ENCODE assay signal across 1 cellular context in the genomic region with DNA sequence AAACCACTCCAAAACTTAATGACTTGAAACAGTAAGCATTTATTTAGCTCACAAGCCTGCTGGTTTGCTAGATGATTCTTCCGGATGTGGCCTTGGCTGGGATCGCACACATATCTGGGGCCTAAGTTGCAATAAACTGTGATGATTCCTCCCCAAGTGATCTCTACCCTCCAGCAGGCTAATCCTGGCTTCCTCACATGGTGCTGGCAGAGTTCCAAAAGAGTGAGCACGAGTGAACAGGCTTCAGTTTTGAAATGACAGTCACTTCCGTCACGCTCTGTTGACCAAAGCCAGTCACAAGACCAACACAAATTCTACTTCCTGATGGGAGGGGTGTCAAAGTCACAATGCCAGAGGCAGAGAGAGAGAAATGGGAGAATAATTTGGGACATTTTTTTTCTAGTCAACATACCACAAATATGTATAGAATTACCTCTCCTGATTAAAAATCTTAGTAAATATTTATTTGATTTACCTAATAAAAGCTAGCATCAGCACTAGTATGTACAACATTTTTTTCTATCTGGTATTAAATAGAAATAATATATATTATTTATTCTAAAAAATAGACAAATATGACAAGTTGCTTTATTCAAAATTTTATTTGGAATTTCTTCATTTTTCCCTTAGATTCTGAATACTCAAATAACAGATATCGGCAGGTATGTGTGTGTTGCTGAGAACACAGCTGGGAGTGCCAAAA.
TF ChIP-seq lines count a peak whose summit lies in the region.

No MANE protein-coding gene starts in this region.

TF ChIP-seq in HEK293, 187 proteins besides CTCF, POLR2A, EP300 and RAD21 (continued from another document and continues in another):
- TF ChIP-seq, protein P1, sequence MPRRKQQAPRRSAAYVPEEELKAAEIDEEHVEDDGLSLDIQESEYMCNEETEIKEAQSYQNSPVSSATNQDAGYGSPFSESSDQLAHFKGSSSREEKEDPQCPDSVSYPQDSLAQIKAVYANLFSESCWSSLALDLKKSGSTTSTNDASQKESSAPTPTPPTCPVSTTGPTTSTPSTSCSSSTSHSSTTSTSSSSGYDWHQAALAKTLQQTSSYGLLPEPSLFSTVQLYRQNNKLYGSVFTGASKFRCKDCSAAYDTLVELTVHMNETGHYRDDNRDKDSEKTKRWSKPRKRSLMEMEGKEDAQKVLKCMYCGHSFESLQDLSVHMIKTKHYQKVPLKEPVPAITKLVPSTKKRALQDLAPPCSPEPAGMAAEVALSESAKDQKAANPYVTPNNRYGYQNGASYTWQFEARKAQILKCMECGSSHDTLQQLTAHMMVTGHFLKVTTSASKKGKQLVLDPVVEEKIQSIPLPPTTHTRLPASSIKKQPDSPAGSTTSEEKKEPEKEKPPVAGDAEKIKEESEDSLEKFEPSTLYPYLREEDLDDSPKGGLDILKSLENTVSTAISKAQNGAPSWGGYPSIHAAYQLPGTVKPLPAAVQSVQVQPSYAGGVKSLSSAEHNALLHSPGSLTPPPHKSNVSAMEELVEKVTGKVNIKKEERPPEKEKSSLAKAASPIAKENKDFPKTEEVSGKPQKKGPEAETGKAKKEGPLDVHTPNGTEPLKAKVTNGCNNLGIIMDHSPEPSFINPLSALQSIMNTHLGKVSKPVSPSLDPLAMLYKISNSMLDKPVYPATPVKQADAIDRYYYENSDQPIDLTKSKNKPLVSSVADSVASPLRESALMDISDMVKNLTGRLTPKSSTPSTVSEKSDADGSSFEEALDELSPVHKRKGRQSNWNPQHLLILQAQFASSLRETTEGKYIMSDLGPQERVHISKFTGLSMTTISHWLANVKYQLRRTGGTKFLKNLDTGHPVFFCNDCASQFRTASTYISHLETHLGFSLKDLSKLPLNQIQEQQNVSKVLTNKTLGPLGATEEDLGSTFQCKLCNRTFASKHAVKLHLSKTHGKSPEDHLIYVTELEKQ (tag by site-specific recombination; IDR thresholded peaks at IDR 0.05; ENCODE audit: borderline replicate concordance) = peak; percentile 78
- TF ChIP-seq TRIM28 (IDR thresholded peaks at IDR 0.05; ENCODE audit: borderline replicate concordance, low read length) (peak; percentile 64), ZNF571 (tag by site-specific recombination; IDR thresholded peaks at IDR 0.05) (no peak), ZNF596 (tag by site-specific recombination; IDR thresholded peaks at IDR 0.05) (no peak), ZNF174 (tag by site-specific recombination; IDR thresholded peaks at IDR 0.05) (no peak), ZNF132 (tag by site-specific recombination; IDR thresholded peaks at IDR 0.05; ENCODE audit: borderline replicate concordance) (no peak), ZNF133 (tag by site-specific recombination; IDR thresholded peaks at IDR 0.05) (no peak), ZFP69B (tag by site-specific recombination; IDR thresholded peaks at IDR 0.05) (peak; percentile 39; the same call in 1 of the 2 replicates), KLF10 (tag by site-specific recombination; IDR thresholded peaks at IDR 0.05) (peak; percentile 52; the same call in 1 of the 2 replicates), ZNF707 (tag by site-specific recombination; IDR thresholded peaks at IDR 0.05) (no peak), ZNF530 (tag by site-specific recombination; IDR thresholded peaks at IDR 0.05; ENCODE audit: low read depth) (no peak), ZBTB48 (tag by site-specific recombination; IDR thresholded peaks at IDR 0.05) (no peak), GLIS2 (tag by site-specific recombination; IDR thresholded peaks at IDR 0.05) (peak; percentile 27; the same call in 1 of the 2 replicates), KLF1 (tag by site-specific recombination; IDR thresholded peaks at IDR 0.05) (no peak), ZNF560 (tag by site-specific recombination; IDR thresholded peaks at IDR 0.05; ENCODE audit: borderline replicate concordance) (no peak), GLI4 (tag by site-specific recombination; IDR thresholded peaks at IDR 0.05) (no peak), ZNF654 (tag by site-specific recombination; IDR thresholded peaks at IDR 0.05; ENCODE audit: low read depth) (no peak), ZNF76 (tag by site-specific recombination; IDR thresholded peaks at IDR 0.05; ENCODE audit: borderline replicate concordance, low read depth) (0 out of 2 replicates have a peak, but pooled peaks have one; percentile 33), SP3 (tag by site-specific recombination; IDR thresholded peaks at IDR 0.05) (peak; percentile 37; the same call in 1 of the 2 replicates), ZBTB8A (tag by site-specific recombination; IDR thresholded peaks at IDR 0.05) (peak; percentile 33; the same call in 1 of the 2 replicates), ZNF776 (tag by site-specific recombination; IDR thresholded peaks at IDR 0.05; ENCODE audit: borderline replicate concordance) (no peak), ZNF670 (tag by site-specific recombination; IDR thresholded peaks at IDR 0.05; ENCODE audit: low read depth) (no peak), ZNF416 (tag by site-specific recombination; IDR thresholded peaks at IDR 0.05) (no peak), ZNF621 (tag by site-specific recombination; IDR thresholded peaks at IDR 0.05) (no peak), ZNF510 (tag by site-specific recombination; IDR thresholded peaks at IDR 0.05; ENCODE audit: insufficient replicate concordance) (no peak), ZFP41 (tag by site-specific recombination; IDR thresholded peaks at IDR 0.05; ENCODE audit: borderline replicate concordance) (no peak), SP7 (tag by site-specific recombination; IDR thresholded peaks at IDR 0.05) (peak; percentile 91)
- TF ChIP-seq, protein P2, sequence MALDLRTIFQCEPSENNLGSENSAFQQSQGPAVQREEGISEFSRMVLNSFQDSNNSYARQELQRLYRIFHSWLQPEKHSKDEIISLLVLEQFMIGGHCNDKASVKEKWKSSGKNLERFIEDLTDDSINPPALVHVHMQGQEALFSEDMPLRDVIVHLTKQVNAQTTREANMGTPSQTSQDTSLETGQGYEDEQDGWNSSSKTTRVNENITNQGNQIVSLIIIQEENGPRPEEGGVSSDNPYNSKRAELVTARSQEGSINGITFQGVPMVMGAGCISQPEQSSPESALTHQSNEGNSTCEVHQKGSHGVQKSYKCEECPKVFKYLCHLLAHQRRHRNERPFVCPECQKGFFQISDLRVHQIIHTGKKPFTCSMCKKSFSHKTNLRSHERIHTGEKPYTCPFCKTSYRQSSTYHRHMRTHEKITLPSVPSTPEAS (tag by site-specific recombination; IDR thresholded peaks at IDR 0.05) = no peak
- TF ChIP-seq, protein P3, sequence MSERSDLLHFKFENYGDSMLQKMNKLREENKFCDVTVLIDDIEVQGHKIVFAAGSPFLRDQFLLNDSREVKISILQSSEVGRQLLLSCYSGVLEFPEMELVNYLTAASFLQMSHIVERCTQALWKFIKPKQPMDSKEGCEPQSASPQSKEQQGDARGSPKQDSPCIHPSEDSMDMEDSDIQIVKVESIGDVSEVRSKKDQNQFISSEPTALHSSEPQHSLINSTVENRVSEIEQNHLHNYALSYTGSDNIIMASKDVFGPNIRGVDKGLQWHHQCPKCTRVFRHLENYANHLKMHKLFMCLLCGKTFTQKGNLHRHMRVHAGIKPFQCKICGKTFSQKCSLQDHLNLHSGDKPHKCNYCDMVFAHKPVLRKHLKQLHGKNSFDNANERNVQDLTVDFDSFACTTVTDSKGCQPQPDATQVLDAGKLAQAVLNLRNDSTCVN (tag by site-specific recombination; optimal IDR thresholded peaks at IDR 0.05) = no peak
- TF ChIP-seq, protein P4, sequence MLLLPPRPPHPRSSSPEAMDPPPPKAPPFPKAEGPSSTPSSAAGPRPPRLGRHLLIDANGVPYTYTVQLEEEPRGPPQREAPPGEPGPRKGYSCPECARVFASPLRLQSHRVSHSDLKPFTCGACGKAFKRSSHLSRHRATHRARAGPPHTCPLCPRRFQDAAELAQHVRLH (tag by site-specific recombination; IDR thresholded peaks at IDR 0.05) = peak; percentile 72
- TF ChIP-seq, protein P5, sequence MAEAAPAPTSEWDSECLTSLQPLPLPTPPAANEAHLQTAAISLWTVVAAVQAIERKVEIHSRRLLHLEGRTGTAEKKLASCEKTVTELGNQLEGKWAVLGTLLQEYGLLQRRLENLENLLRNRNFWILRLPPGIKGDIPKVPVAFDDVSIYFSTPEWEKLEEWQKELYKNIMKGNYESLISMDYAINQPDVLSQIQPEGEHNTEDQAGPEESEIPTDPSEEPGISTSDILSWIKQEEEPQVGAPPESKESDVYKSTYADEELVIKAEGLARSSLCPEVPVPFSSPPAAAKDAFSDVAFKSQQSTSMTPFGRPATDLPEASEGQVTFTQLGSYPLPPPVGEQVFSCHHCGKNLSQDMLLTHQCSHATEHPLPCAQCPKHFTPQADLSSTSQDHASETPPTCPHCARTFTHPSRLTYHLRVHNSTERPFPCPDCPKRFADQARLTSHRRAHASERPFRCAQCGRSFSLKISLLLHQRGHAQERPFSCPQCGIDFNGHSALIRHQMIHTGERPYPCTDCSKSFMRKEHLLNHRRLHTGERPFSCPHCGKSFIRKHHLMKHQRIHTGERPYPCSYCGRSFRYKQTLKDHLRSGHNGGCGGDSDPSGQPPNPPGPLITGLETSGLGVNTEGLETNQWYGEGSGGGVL (tag by site-specific recombination; IDR thresholded peaks at IDR 0.05) = peak; percentile 87
- TF ChIP-seq, protein P6, sequence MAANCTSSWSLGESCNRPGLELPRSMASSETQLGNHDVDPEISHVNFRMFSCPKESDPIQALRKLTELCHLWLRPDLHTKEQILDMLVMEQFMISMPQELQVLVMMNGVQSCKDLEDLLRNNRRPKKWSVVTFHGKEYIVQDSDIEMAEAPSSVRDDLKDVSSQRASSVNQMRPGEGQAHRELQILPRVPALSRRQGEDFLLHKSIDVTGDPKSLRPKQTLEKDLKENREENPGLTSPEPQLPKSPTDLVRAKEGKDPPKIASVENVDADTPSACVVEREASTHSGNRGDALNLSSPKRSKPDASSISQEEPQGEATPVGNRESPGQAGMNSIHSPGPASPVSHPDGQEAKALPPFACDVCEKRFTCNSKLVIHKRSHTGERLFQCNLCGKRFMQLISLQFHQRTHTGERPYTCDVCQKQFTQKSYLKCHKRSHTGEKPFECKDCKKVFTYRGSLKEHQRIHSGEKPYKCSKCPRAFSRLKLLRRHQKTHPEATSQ (tag by site-specific recombination; IDR thresholded peaks at IDR 0.05) = no peak
- TF ChIP-seq, protein P7, sequence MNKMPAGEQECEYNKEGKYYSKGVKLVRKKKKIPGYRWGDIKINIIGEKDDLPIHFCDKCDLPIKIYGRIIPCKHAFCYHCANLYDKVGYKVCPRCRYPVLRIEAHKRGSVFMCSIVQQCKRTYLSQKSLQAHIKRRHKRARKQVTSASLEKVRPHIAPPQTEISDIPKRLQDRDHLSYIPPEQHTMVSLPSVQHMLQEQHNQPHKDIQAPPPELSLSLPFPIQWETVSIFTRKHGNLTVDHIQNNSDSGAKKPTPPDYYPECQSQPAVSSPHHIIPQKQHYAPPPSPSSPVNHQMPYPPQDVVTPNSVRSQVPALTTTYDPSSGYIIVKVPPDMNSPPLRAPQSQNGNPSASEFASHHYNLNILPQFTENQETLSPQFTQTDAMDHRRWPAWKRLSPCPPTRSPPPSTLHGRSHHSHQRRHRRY (tag by site-specific recombination; IDR thresholded peaks at IDR 0.05) = no peak
- TF ChIP-seq, protein P8, sequence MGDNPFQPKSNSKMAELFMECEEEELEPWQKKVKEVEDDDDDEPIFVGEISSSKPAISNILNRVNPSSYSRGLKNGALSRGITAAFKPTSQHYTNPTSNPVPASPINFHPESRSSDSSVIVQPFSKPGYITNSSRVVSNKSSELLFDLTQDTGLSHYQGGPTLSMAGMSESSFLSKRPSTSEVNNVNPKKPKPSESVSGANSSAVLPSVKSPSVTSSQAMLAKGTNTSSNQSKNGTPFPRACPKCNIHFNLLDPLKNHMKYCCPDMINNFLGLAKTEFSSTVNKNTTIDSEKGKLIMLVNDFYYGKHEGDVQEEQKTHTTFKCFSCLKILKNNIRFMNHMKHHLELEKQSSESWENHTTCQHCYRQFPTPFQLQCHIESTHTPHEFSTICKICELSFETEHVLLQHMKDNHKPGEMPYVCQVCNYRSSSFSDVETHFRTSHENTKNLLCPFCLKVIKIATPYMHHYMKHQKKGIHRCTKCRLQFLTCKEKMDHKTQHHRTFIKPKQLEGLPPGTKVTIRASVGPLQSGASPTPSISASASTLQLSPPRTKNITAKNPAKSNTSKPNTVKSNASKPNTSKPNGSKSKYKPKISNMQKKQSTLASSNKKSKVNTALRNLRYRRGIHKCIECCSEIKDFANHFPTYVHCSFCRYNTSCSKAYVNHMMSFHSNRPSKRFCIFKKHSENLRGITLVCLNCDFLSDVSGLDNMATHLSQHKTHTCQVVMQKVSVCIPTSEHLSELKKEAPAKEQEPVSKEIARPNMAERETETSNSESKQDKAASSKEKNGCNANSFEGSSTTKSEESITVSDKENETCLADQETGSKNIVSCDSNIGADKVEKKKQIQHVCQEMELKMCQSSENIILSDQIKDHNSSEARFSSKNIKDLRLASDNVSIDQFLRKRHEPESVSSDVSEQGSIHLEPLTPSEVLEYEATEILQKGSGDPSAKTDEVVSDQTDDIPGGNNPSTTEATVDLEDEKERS (tag by site-specific recombination; IDR thresholded peaks at IDR 0.05) = no peak
- TF ChIP-seq, protein P9, sequence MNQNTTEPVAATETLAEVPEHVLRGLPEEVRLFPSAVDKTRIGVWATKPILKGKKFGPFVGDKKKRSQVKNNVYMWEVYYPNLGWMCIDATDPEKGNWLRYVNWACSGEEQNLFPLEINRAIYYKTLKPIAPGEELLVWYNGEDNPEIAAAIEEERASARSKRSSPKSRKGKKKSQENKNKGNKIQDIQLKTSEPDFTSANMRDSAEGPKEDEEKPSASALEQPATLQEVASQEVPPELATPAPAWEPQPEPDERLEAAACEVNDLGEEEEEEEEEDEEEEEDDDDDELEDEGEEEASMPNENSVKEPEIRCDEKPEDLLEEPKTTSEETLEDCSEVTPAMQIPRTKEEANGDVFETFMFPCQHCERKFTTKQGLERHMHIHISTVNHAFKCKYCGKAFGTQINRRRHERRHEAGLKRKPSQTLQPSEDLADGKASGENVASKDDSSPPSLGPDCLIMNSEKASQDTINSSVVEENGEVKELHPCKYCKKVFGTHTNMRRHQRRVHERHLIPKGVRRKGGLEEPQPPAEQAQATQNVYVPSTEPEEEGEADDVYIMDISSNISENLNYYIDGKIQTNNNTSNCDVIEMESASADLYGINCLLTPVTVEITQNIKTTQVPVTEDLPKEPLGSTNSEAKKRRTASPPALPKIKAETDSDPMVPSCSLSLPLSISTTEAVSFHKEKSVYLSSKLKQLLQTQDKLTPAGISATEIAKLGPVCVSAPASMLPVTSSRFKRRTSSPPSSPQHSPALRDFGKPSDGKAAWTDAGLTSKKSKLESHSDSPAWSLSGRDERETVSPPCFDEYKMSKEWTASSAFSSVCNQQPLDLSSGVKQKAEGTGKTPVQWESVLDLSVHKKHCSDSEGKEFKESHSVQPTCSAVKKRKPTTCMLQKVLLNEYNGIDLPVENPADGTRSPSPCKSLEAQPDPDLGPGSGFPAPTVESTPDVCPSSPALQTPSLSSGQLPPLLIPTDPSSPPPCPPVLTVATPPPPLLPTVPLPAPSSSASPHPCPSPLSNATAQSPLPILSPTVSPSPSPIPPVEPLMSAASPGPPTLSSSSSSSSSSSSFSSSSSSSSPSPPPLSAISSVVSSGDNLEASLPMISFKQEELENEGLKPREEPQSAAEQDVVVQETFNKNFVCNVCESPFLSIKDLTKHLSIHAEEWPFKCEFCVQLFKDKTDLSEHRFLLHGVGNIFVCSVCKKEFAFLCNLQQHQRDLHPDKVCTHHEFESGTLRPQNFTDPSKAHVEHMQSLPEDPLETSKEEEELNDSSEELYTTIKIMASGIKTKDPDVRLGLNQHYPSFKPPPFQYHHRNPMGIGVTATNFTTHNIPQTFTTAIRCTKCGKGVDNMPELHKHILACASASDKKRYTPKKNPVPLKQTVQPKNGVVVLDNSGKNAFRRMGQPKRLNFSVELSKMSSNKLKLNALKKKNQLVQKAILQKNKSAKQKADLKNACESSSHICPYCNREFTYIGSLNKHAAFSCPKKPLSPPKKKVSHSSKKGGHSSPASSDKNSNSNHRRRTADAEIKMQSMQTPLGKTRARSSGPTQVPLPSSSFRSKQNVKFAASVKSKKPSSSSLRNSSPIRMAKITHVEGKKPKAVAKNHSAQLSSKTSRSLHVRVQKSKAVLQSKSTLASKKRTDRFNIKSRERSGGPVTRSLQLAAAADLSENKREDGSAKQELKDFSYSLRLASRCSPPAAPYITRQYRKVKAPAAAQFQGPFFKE (tag by site-specific recombination; IDR thresholded peaks at IDR 0.05; ENCODE audit: borderline replicate concordance) = no peak
